24 cellular contexts compared by ENCODE assay signal in the genomic region with DNA sequence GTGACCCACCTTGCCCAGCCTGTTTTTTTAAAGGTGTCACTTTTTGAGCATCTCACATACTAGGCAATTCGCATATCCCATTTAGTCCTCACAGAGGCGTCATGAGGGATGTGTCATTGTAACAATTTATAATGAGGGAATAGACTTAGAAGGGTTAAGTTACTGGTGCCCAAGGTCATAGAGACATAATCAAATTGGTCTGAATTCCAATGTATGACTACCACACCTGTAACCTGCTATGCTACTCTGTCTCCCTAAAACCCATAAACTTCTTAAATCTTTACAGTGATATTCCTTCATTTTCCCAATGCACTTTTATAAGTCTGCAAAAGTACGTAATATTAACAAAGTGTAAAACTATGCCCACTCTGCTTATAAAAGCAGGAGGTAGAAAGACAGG. TPM values are rescaled to one million over a fixed set of nuclear protein-coding genes. Genes with fewer than 3 reads are reported as not detected.
DNase-seq lines count a peak whose midpoint lies in the region; ATAC-seq and TF ChIP-seq lines count a peak whose summit lies in the region.
"Had no signal": no experiment of that assay in that cellular context is flagged by ENCODE, and none has a peak within 500 bp of the region (broad histone marks: within the 10 kb centered on the region; RNA-seq: fewer than 3 reads in every experiment).

No MANE protein-coding gene starts in this region.

- TF ChIP-seq CTCF in SK-N-SH (IDR thresholded peaks at IDR 0.05) = no peak
- no peak for TF ChIP-seq CTCF in epithelial cell of esophagus (IDR thresholded peaks at IDR 0.05; ENCODE audit: insufficient read depth, low read depth, low read length, missing control alignments)
- TF ChIP-seq CTCF in parathyroid adenoma (IDR thresholded peaks at IDR 0.05) = no peak
- no peak for TF ChIP-seq CTCF in thyroid gland (IDR thresholded peaks at IDR 0.05)

- H2AFZ ChIP-seq in SK-N-SH (ENCODE audit: low read depth) (no peak overlapping the region), parathyroid adenoma (no peak overlapping the region)

- H3K79me2 ChIP-seq in SK-N-SH (ENCODE audit: insufficient read depth) = peaks cover 97% of the 10 kb centered on the region
- H3K79me2 ChIP-seq in parathyroid adenoma = peaks cover 49% of the 10 kb centered on the region

- no peak for TF ChIP-seq RAD21 in SK-N-SH (IDR thresholded peaks at IDR 0.05; ENCODE audit: low read length)

- no peak for ATAC-seq in SK-N-SH treated with all-trans-retinoic acid at 6 μM for 48 hours
- ATAC-seq in HG02571 (IDR thresholded peaks at IDR 0.05; ENCODE audit: unreplicated experiment) = no peak

- H3K4me2 ChIP-seq in SK-N-SH = peak overlapping the region; percentile 15; the same call in 1 of the 2 replicates
- H3K4me2 ChIP-seq in parathyroid adenoma (ENCODE audit: low read length) = peak overlapping the region; percentile 29
- H3K4me2 ChIP-seq: BLaER1 treated with 17β-estradiol and CSF1 and Interleukin-3, amounts not matched to agents 10 nM and 100 nM had no signal

- H3K9me2 ChIP-seq in SK-N-SH = no peaks in the 10 kb centered on the region

- POLR2A ChIA-PET in SK-N-SH (lab: Yijun Ruan, JAX) = no interaction called here

- H3K27me3 ChIP-seq in SK-N-SH (ENCODE audit: insufficient read depth) (no peaks in the 10 kb centered on the region), parathyroid adenoma (ENCODE audit: control insufficient read depth, insufficient read depth, low read length) (no peaks in the 10 kb centered on the region), thyroid gland (no peaks in the 10 kb centered on the region)
- H3K27me3 ChIP-seq: BLaER1 treated with 17β-estradiol and CSF1 and Interleukin-3, amounts not matched to agents 10 nM and 100 nM had no signal

- H4K20me1 ChIP-seq in SK-N-SH (ENCODE audit: insufficient read depth) = peaks cover 92% of the 10 kb centered on the region

- CTCF ChIA-PET in SK-N-SH (lab: Yijun Ruan, JAX) = no interaction called here

- H3K9me3 ChIP-seq in SK-N-SH (no peaks in the 10 kb centered on the region), parathyroid adenoma (ENCODE audit: control insufficient read depth, low read length) (no peaks in the 10 kb centered on the region), thyroid gland (no peaks in the 10 kb centered on the region)

- no peak for TF ChIP-seq EP300 in SK-N-SH (IDR thresholded peaks at IDR 0.05; ENCODE audit: borderline replicate concordance in 1 of 2, low read depth in 1 of 2, low read length in 1 of 2)

- 94% methylated on average over 3 of the region's 3 CpGs for WGBS in SK-N-SH (ENCODE audit: low lambda C conversion rate)
- 70 to 74% methylated on average over 3 of the region's 3 CpGs for WGBS in thyroid gland, 2 donors

- H3K36me3 ChIP-seq in SK-N-SH (replicated peaks in 1 of 2; ENCODE audit: control insufficient read depth in 1 of 2, insufficient read depth in 2 of 2, low read length in 1 of 2) (peaks cover 0 to 12% of the 10 kb centered on the region in 2 experiments), parathyroid adenoma (ENCODE audit: control insufficient read depth, insufficient read depth, low read length) (no peaks in the 10 kb centered on the region), thyroid gland (no peaks in the 10 kb centered on the region)

- H3K9ac ChIP-seq in SK-N-SH (no peak overlapping the region), parathyroid adenoma (no peak overlapping the region)
- H3K9ac ChIP-seq: BLaER1 treated with 17β-estradiol and CSF1 and Interleukin-3, amounts not matched to agents 10 nM and 100 nM had no signal

- peaks cover 14% of the 10 kb centered on the region for H3F3A ChIP-seq in SK-N-SH (replicated peaks; ENCODE audit: insufficient read depth)

- H3K27ac ChIP-seq in SK-N-SH (ENCODE audit: low read depth in 2 of 2, low read length in 1 of 2) = no peak overlapping the region
- H3K27ac ChIP-seq in parathyroid adenoma = no peak overlapping the region
- H3K27ac ChIP-seq in thyroid gland = peak overlapping the region in 2 of 3 donors; percentile 1 to 17
- H3K27ac ChIP-seq: 22Rv1; BLaER1 treated with 17β-estradiol and CSF1 and Interleukin-3, amounts not matched to agents 10 nM and 100 nM had no signal

- H3K4me3 ChIP-seq in SK-N-SH (ENCODE audit: low read depth in 2 of 2, low read length in 1 of 2) (no peak overlapping the region), epithelial cell of esophagus (ENCODE audit: low read length) (no peak overlapping the region), parathyroid adenoma (ENCODE audit: low read depth, low read length) (no peak overlapping the region), thyroid gland (replicated peaks in 1 of 3) (no peak overlapping the region)
- H3K4me3 ChIP-seq: BLaER1 treated with 17β-estradiol and CSF1 and Interleukin-3, amounts not matched to agents 10 nM and 100 nM had no signal

- peaks cover 8 to 26% of the 10 kb centered on the region in 2 experiments; a peak in 3 of 4 replicates for H3K4me1 ChIP-seq in SK-N-SH (ENCODE audit: control insufficient read depth in 1 of 2, insufficient read depth in 2 of 2, low read depth in 1 of 2, low read length in 1 of 2)
- H3K4me1 ChIP-seq in parathyroid adenoma = peaks cover 12% of the 10 kb centered on the region
- peaks cover 40 to 56% of the 10 kb centered on the region in 2 donors for H3K4me1 ChIP-seq in thyroid gland

- TF ChIP-seq POLR2A in thyroid gland (IDR thresholded peaks at IDR 0.05) = no peak

- no peak for DNase-seq in SK-N-SH
- DNase-seq in epithelial cell of esophagus (ENCODE audit: low read depth) = peak; percentile 11
- DNase-seq in thyroid gland = no peak
- no peak for DNase-seq in kidney glomerular epithelial cell (lab: John Stamatoyannopoulos, UW)
- no peak for DNase-seq in activated CD4-positive, alpha-beta T cell treated with anti-CD3 and anti-CD28 coated beads for 1 hour
- DNase-seq: ACHN; Caco-2; CD4-positive, alpha-beta memory T cell; DMS 273 treated with DMSO at 0.1 percent for 48 hours; DMS79 treated with DMSO at 0.1 percent for 48 hours; HFFc6; KG1; NCI-H1105; NCI-H1694; NCI-H2171; NCI-H345; NCI-H524; NCI-H774; SHP77 had no signal

- intact Hi-C loops in thyroid gland (cut with DNase I) = no loop called here

TF ChIP-seq in SK-N-SH, 30 proteins besides CTCF, POLR2A, EP300 and RAD21 (continues in another document):
- TF ChIP-seq, protein P1, sequence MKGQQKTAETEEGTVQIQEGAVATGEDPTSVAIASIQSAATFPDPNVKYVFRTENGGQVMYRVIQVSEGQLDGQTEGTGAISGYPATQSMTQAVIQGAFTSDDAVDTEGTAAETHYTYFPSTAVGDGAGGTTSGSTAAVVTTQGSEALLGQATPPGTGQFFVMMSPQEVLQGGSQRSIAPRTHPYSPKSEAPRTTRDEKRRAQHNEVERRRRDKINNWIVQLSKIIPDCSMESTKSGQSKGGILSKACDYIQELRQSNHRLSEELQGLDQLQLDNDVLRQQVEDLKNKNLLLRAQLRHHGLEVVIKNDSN (IDR thresholded peaks at IDR 0.05; ENCODE audit: borderline replicate concordance, low read depth) = no peak
- TF ChIP-seq TAF1 (IDR thresholded peaks at IDR 0.05; ENCODE audit: borderline replicate concordance, low read depth, low read length) (no peak), GATA2 (CRISPR knock-in tag; IDR thresholded peaks at IDR 0.05) (no peak), MXI1 (IDR thresholded peaks at IDR 0.05; ENCODE audit: low read depth, low read length) (no peak), YY1 (IDR thresholded peaks at IDR 0.05; ENCODE audit: low read depth) (no peak), EZH2phosphoT487 (IDR thresholded peaks at IDR 0.05; ENCODE audit: borderline replicate concordance, low read depth) (no peak), GABPA (IDR thresholded peaks at IDR 0.05; ENCODE audit: low read depth) (no peak)

TF ChIP-seq in SK-N-SH treated with all-trans-retinoic acid at 6 μM for 48 hours, 23 proteins besides CTCF, POLR2A, EP300 and RAD21 (continues in another document):
- TF ChIP-seq CREB5 (CRISPR knock-in tag; IDR thresholded peaks at IDR 0.05; ENCODE audit: low read depth) (no peak), GLIS3 (CRISPR knock-in tag; IDR thresholded peaks at IDR 0.05) (no peak), CSRNP3 (CRISPR knock-in tag; IDR thresholded peaks at IDR 0.05) (no peak)

RNA-seq across cellular contexts. Expression of gene ZMYND11, which starts 7.1 kb away (rescaled TPM):
- polyA plus RNA-seq in SK-N-SH (2012; rRNA removed) = 33.1 and 46.5 TPM in 2 replicates
- polyA plus RNA-seq in SK-N-SH (2012; cell fraction: cytosol; rRNA removed) = 48.6 and 50.5 TPM in 2 replicates
- 17.8 and 52.4 TPM in 2 replicates for polyA plus RNA-seq in SK-N-SH (2012; cell fraction: nucleus; rRNA removed)
- total RNA-seq in thyroid gland = 100 to 1,000 TPM; 127 to 179 (median 154) TPM

Comparison
In these comparisons a context has a peak if more than half of its experiments do, and no peak if none do; other contexts are left out.
1. H3K27ac ChIP-seq: peak in thyroid gland (2 of 3); none in SK-N-SH (0 of 2) and parathyroid adenoma (single experiment).